ENCODE assay signal across 7 cellular contexts in the genomic region with DNA sequence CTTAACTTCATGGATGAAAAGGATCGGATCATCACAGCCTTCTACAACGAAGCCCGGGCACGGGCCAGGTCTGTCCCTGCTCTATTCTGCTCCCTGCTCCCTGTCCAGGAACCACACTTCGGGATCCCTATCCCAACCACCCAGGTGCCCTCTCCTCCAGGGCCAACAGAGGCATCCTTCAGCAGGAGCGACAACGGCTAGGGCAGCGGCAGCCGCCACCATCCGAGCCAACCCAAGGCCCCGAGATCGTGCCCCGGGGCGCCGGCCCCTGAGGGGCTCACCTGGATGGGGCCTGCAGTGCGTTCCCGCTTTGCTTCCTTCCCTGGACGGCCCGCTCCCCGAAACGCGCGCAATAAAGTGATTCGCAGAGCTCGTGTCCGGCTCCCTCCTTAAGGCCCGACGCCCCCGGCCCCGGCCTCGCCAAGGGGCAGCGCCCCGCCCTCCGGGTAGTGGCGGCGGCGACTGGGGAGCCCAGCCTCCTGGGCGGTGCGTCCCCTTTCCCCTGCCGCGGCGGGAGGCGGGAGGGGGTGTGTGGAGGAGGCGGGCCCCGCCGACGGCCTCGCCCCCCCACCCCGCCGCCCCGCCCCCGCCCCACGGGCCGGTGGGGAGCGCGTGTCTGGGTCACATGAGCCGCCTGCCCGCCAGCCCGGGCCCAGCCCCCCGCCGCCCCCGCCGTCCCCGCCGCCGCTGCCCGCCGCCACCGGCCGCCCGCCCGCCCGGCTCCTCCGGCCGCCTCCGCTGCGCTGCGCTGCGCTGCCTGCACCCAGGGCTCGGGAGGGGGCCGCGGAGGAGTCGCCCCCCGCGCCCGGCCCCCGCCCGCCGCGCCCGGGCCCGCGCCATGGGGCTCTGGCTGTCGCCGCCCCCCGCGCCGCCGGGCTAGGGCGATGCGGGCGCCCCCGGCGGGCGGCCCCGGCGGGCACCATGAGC. TPM values are rescaled to one million over a fixed set of nuclear protein-coding genes. Genes with fewer than 3 reads are reported as not detected.
A peak's percentile ranks its signal among the peaks of the same experiment; 100 is the strongest.
DNase-seq lines count a peak whose midpoint lies in the region; ATAC-seq and TF ChIP-seq lines count a peak whose summit lies in the region.

Gene VEGFB, plus strand, starts transcription at position 672 of the 927 bp plus-strand sequence. Its CDS starts 250 bp downstream, at position 922.

- DNase-seq in GM13977 (ENCODE audit: low spot score) = peak; percentile 90
- DNase-seq in SW480 (ENCODE audit: low spot score) = peak; percentile 52
- DNase-seq in adrenal gland = peak in 6 of 7 donors; percentile 67 to 87 (median 74)
- peak; percentile 81 for DNase-seq in left ventricle myocardium inferior
- DNase-seq in prostate gland (ENCODE audit: low spot score) = peak; percentile 65

- in situ Hi-C loops in GM13977 (cut with MboI; ENCODE audit: low pct_unique_long_range_greater_than_20kb, low sequenced_read_pairs, unreplicated experiment) = no loop called here

- H3K27ac ChIP-seq in adrenal gland (peak within 1 kb of the TSS in 4 of 5 donors; percentile 57 to 92 (median 76)), left ventricle myocardium inferior (replicated peaks) (peak within 1 kb of the TSS; percentile 95), prostate gland (peak within 1 kb of the TSS; percentile 86 to 89)

- ATAC-seq in HG03442 (IDR thresholded peaks at IDR 0.05; ENCODE audit: unreplicated experiment) (peak; percentile 32), GM21528 (IDR thresholded peaks at IDR 0.05; ENCODE audit: low FRiP score, unreplicated experiment) (no peak)

- WGBS in adrenal gland, 4 donors = 1 to 5% (median 3%) methylated on average over 4 to 91 of the region's 107 CpGs
- WGBS in prostate gland = under 1% methylated on average over 35 of the region's 107 CpGs

- peak; percentile 38 to 63 for TF ChIP-seq POLR2A in adrenal gland (IDR thresholded peaks at IDR 0.05)
- TF ChIP-seq POLR2A in prostate gland (IDR thresholded peaks at IDR 0.05) = peak; percentile 57

- H3K4me1 ChIP-seq in adrenal gland (replicated peaks in 1 of 2) (peaks cover 5 to 34% of the 10 kb centered on the region in 2 donors), left ventricle myocardium inferior (peaks cover 72% of the 10 kb centered on the region), prostate gland (replicated peaks) (peaks cover 27% of the 10 kb centered on the region)

- H3K4me3 ChIP-seq in adrenal gland (peak within 1 kb of the TSS; percentile 18 to 94 (median 72)), left ventricle myocardium inferior (peak within 1 kb of the TSS; percentile 85), prostate gland (peak within 1 kb of the TSS; percentile 69 to 75)

- H3K36me3 ChIP-seq in adrenal gland (replicated peaks in 1 of 2) (peaks cover 0 to 19% of the 10 kb centered on the region in 2 donors), left ventricle myocardium inferior (peaks cover 17% of the 10 kb centered on the region), prostate gland (no peaks in the 10 kb centered on the region)

- H3K9me3 ChIP-seq in adrenal gland (replicated peaks in 1 of 3) (no peaks in the 10 kb centered on the region), left ventricle myocardium inferior (replicated peaks) (no peaks in the 10 kb centered on the region), prostate gland (no peaks in the 10 kb centered on the region)

- intact Hi-C loops in adrenal gland (cut with DNase I) = no loop called here
- intact Hi-C loops in left ventricle myocardium inferior (cut with micrococcal nuclease) = no loop called here
- intact Hi-C loops in prostate gland (cut with DNase I) = no loop called here

- no peak for TF ChIP-seq CTCF in GM13977 (IDR thresholded peaks at IDR 0.05; ENCODE audit: extremely low read depth, insufficient read depth, missing control alignments)
- TF ChIP-seq CTCF in adrenal gland (IDR thresholded peaks at IDR 0.05) = no peak
- no peak for TF ChIP-seq CTCF in left ventricle myocardium inferior (IDR thresholded peaks at IDR 0.05; ENCODE audit: borderline replicate concordance)
- peak in 1 of 4 experiments; percentile 10 for TF ChIP-seq CTCF in prostate gland (IDR thresholded peaks at IDR 0.05)

- no peaks in the 10 kb centered on the region for H3K27me3 ChIP-seq in adrenal gland
- no peaks in the 10 kb centered on the region for H3K27me3 ChIP-seq in left ventricle myocardium inferior (ENCODE audit: low read depth)
- no peaks in the 10 kb centered on the region for H3K27me3 ChIP-seq in prostate gland (replicated peaks; ENCODE audit: insufficient read depth)

RNA-seq across cellular contexts. Expression of gene VEGFB, which starts in this region (rescaled TPM):
- total RNA-seq in adrenal gland = 100 to 1,000 TPM in 5 of 8 donors, 10 to 100 TPM in 3; 53.8 to 156 (median 134) TPM
- 100 to 1,000 TPM in 2 of 3 donors, 10 to 100 TPM in 1; 64.4 to 185 (median 158) TPM for polyA plus RNA-seq in adrenal gland
- 272 TPM for total RNA-seq in left ventricle myocardium inferior
- 10 to 100 TPM; 50.9 to 91.2 TPM for total RNA-seq in prostate gland
